ENCODE assay signal across 18 cellular contexts in the genomic region with DNA sequence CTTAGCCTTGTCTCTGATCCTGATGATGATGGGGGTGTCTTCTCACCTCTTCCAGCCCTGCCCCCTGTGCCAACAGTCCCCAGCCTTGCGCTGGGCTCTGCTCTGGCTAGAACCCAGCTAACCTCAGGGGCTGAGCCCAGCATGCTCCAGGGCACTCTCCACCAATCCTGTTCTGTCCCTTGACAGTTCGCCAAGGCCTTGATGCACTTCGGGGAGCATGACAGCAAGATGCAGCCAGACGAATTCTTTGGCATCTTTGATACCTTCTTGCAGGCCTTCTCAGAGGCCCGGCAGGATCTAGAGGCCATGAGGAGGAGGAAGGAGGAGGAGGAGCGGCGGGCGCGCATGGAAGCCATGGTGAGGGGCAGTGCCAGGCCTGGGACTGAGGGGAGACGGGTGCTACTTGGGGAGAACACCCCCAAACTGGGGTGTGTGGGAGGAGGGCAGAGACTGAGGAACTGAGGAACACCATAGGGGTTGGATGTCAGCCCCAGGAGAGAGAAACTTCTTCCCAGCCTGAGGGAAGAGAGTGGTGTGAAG. TPM values are rescaled to one million over a fixed set of nuclear protein-coding genes. Genes with fewer than 3 reads are reported as not detected.
DNase-seq lines count a peak whose midpoint lies in the region; ATAC-seq and TF ChIP-seq lines count a peak whose summit lies in the region.
"Had no signal": no experiment of that assay in that cellular context is flagged by ENCODE, and none has a peak within 500 bp of the region (broad histone marks: within the 10 kb centered on the region; RNA-seq: fewer than 3 reads in every experiment).

No MANE protein-coding gene starts in this region.

- H3K36me3 ChIP-seq in gastroesophageal sphincter (peaks cover 7 to 90% of the 10 kb centered on the region in 2 donors), neural progenitor cell (no peaks in the 10 kb centered on the region)
- H3K36me3 ChIP-seq: HAP-1 had no signal

- CTCF ChIA-PET in activated CD8-positive, alpha-beta T cell treated with anti-CD3 and anti-CD28 coated beads for 36 hours (lab: Charles Lee) = interaction anchor here (1.8 kb wide), 1 partner anchor 36 kb away, joined by 8 read pairs; no protein-coding TSS in a partner anchor

- H3K9me3 Mint-ChIP-seq in neural progenitor cell = no peaks in the 10 kb centered on the region
- H3K9me3 Mint-ChIP-seq in stimulated activated effector memory CD8-positive, alpha-beta T cell treated with anti-CD3 and anti-CD28 coated beads, Interleukin-12 subunit alpha, Interleukin-12 subunit beta, amount 100 ng/mL, for 72 hours = no peaks in the 10 kb centered on the region
- no peaks in the 10 kb centered on the region for H3K9me3 Mint-ChIP-seq in activated CD8-positive, alpha-beta T cell treated with anti-CD3 and anti-CD28 coated beads for 36 hours
- H3K9me3 Mint-ChIP-seq: IgD-negative memory B cell had no signal

- H3K36me3 Mint-ChIP-seq in neural progenitor cell = peaks cover 5% of the 10 kb centered on the region
- no peaks in the 10 kb centered on the region for H3K36me3 Mint-ChIP-seq in stimulated activated effector memory CD8-positive, alpha-beta T cell treated with anti-CD3 and anti-CD28 coated beads, Interleukin-12 subunit alpha, Interleukin-12 subunit beta, amount 100 ng/mL, for 72 hours
- no peaks in the 10 kb centered on the region for H3K36me3 Mint-ChIP-seq in activated CD8-positive, alpha-beta T cell treated with anti-CD3 and anti-CD28 coated beads for 36 hours (ENCODE audit: low read depth)

- H3K9ac ChIP-seq in neural progenitor cell = no peak overlapping the region

- no peak for TF ChIP-seq POLR2A in gastroesophageal sphincter (IDR thresholded peaks at IDR 0.05)

- no peak overlapping the region for H3K4me3 ChIP-seq in gastroesophageal sphincter
- H3K4me3 ChIP-seq in neural progenitor cell = no peak overlapping the region
- H3K4me3 ChIP-seq: HAP-1 had no signal

- H2AFZ ChIP-seq in neural progenitor cell (replicated peaks) = no peak overlapping the region

- H3K27me3 ChIP-seq in gastroesophageal sphincter (no peaks in the 10 kb centered on the region), neural progenitor cell (no peaks in the 10 kb centered on the region)

- 80% methylated on average over 3 of the region's 10 CpGs; no CpG with 5 or more reads in 1 of the 2 donors for WGBS in gastroesophageal sphincter (ENCODE audit: low coverage in 1 of 2), 2 donors

- H3K27ac ChIP-seq in gastroesophageal sphincter (peak overlapping the region in 3 of 4 donors; percentile 37 to 58 (median 45)), neural progenitor cell (no peak overlapping the region)
- H3K27ac ChIP-seq: 22Rv1 had no signal

- H3K27ac Mint-ChIP-seq in neural progenitor cell = peak overlapping the region; percentile 17
- no peak overlapping the region for H3K27ac Mint-ChIP-seq in stimulated activated effector memory CD8-positive, alpha-beta T cell treated with anti-CD3 and anti-CD28 coated beads, Interleukin-12 subunit alpha, Interleukin-12 subunit beta, amount 100 ng/mL, for 72 hours
- H3K27ac Mint-ChIP-seq in activated CD8-positive, alpha-beta T cell treated with anti-CD3 and anti-CD28 coated beads for 36 hours = no peak overlapping the region
- H3K27ac Mint-ChIP-seq: B cell, IgD-negative memory B cell had no signal

- peak; percentile 49 for DNase-seq in activated effector memory CD4-positive, alpha-beta T cell treated with anti-CD3 and anti-CD28 coated beads, Interleukin-2, amount 50 U/mL, for 16 hours
- no peak for DNase-seq in activated effector memory CD4-positive, alpha-beta T cell treated with Interleukin-2 at 50 U/mL for 16 hours
- DNase-seq in neural progenitor cell (ENCODE audit: low spot score) (no peak), left colon (no peak)
- DNase-seq in stimulated activated effector memory CD8-positive, alpha-beta T cell treated with anti-CD3 and anti-CD28 coated beads, Interleukin-12 subunit alpha, Interleukin-12 subunit beta, amount 100 ng/mL, for 72 hours (ENCODE audit: low spot score in 2 of 2) = no peak
- no peak for DNase-seq in activated CD8-positive, alpha-beta T cell treated with anti-CD3 and anti-CD28 coated beads for 36 hours
- DNase-seq: COR-L47, Karpas-422, NCI-H1417 treated with DMSO at 0.1 percent for 48 hours, NCI-H1930, NCI-H345, NCI-H524 treated with DMSO at 0.1 percent for 48 hours had no signal

- H3K9me3 ChIP-seq in gastroesophageal sphincter (no peaks in the 10 kb centered on the region), neural progenitor cell (ENCODE audit: low read depth) (no peaks in the 10 kb centered on the region)
- H3K9me3 ChIP-seq: HAP-1 had no signal

- POLR2A ChIA-PET in activated CD8-positive, alpha-beta T cell treated with anti-CD3 and anti-CD28 coated beads for 36 hours (lab: Charles Lee) = no interaction called here

- H3K4me1 ChIP-seq in gastroesophageal sphincter = peaks cover 0 to 16% (median 0%) of the 10 kb centered on the region in 3 donors
- no peaks in the 10 kb centered on the region for H3K4me1 ChIP-seq in neural progenitor cell
- H3K4me1 ChIP-seq: HAP-1 had no signal

- TF ChIP-seq CTCF in gastroesophageal sphincter (IDR thresholded peaks at IDR 0.05) = no peak
- TF ChIP-seq CTCF in neural progenitor cell (IDR thresholded peaks at IDR 0.05) = no peak
- no peak for TF ChIP-seq CTCF in activated CD8-positive, alpha-beta T cell treated with anti-CD3 and anti-CD28 coated beads for 36 hours (IDR thresholded peaks at IDR 0.05)

- no peak for ATAC-seq in gastroesophageal sphincter
- peak; percentile 9 for ATAC-seq in stimulated activated effector memory CD8-positive, alpha-beta T cell treated with anti-CD3 and anti-CD28 coated beads, Interleukin-12 subunit alpha, Interleukin-12 subunit beta, amount 100 ng/mL, for 72 hours
- no peak for ATAC-seq in left colon
- no peak for ATAC-seq in activated CD8-positive, alpha-beta T cell treated with anti-CD3 and anti-CD28 coated beads for 36 hours
- no peak for ATAC-seq in HG02970 (IDR thresholded peaks at IDR 0.05; ENCODE audit: low FRiP score, unreplicated experiment)

- intact Hi-C loops in left colon (cut with DNase I, micrococcal nuclease) = no loop called here
- intact Hi-C loops in activated CD8-positive, alpha-beta T cell treated with anti-CD3 and anti-CD28 coated beads for 36 hours (cut with micrococcal nuclease) = no loop called here

- no peak overlapping the region for H3K4me2 ChIP-seq in neural progenitor cell

- no peaks in the 10 kb centered on the region for H3K27me3 Mint-ChIP-seq in neural progenitor cell (ENCODE audit: insufficient read depth, low read depth)
- H3K27me3 Mint-ChIP-seq in activated CD8-positive, alpha-beta T cell treated with anti-CD3 and anti-CD28 coated beads for 36 hours = no peaks in the 10 kb centered on the region

- no peaks in the 10 kb centered on the region for H3F3A ChIP-seq in neural progenitor cell (ENCODE audit: low read depth)

- H3K4me1 Mint-ChIP-seq in neural progenitor cell = peaks cover 3% of the 10 kb centered on the region
- H3K4me1 Mint-ChIP-seq in stimulated activated effector memory CD8-positive, alpha-beta T cell treated with anti-CD3 and anti-CD28 coated beads, Interleukin-12 subunit alpha, Interleukin-12 subunit beta, amount 100 ng/mL, for 72 hours = no peaks in the 10 kb centered on the region
- H3K4me1 Mint-ChIP-seq in activated CD8-positive, alpha-beta T cell treated with anti-CD3 and anti-CD28 coated beads for 36 hours (ENCODE audit: low read depth) = no peaks in the 10 kb centered on the region
- H3K4me1 Mint-ChIP-seq: B cell, IgD-negative memory B cell had no signal

- H4K20me1 ChIP-seq in neural progenitor cell (ENCODE audit: low read depth) = no peaks in the 10 kb centered on the region

- no peaks in the 10 kb centered on the region for H3K79me2 ChIP-seq in neural progenitor cell (ENCODE audit: low read depth)

- H3K4me3 Mint-ChIP-seq in neural progenitor cell = no peak overlapping the region
- H3K4me3 Mint-ChIP-seq in stimulated activated effector memory CD8-positive, alpha-beta T cell treated with anti-CD3 and anti-CD28 coated beads, Interleukin-12 subunit alpha, Interleukin-12 subunit beta, amount 100 ng/mL, for 72 hours = no peak overlapping the region
- no peak overlapping the region for H3K4me3 Mint-ChIP-seq in activated CD8-positive, alpha-beta T cell treated with anti-CD3 and anti-CD28 coated beads for 36 hours
- H3K4me3 Mint-ChIP-seq: B cell, IgD-negative memory B cell had no signal

- TF ChIP-seq EP300 in gastroesophageal sphincter (IDR thresholded peaks at IDR 0.05) = no peak

RNA-seq across cellular contexts. Expression of gene MOCS1, which starts 33.1 kb away (rescaled TPM):
- total RNA-seq in gastroesophageal sphincter (10 to 100 TPM; 24.0 to 33.0 (median 29.3) TPM), neural progenitor cell (ENCODE audit: low replicate concordance) (11.3 and 17.9 TPM in 2 replicates), left colon (10 to 100 TPM; 12.9 to 18.8 TPM)
- total RNA-seq in activated CD8-positive, alpha-beta T cell treated with anti-CD3 and anti-CD28 coated beads for 36 hours = 1 to 10 TPM; 1.5 to 1.8 TPM
